Comparison of ENCODE assay signal across 8 cellular contexts in the genomic region with DNA sequence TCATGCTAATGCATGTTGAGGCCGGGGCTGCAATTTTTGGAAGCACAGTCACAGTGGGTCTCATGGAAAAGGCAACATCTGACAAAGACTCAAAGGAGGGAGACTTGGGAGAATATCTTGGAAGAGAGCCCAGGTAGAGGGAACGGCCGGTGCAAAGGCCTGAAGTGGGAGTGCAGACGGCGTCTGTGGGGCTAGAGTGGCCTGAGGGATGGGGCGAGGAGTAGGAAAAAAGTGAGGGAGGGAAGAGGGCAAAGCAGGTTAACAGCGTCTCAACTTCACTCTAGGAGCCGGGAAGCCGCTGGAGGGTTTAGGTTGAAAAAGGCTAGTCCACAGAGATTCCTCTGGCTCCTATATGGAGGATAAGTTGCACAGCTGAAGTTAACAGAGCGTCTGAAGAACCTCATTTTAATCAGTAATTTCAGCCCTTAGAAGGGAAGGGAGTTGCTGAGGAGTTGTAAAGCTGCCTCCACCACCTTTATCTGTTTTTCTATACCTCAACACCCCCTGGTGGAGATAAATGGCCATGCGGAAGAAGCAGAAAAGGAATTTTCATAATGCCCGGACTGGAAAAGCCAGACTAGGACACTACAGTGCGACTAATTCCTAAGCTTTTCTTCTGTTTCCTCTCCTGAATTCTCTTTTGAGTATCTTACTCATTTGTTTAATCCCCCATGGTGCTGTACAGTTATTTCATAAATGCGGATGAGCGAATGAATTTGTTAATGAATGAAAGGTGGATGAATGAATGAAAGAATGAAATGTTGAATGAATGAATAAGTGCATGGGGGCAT.
A peak's percentile ranks its signal among the peaks of the same experiment; 100 is the strongest.
DNase-seq lines count a peak whose midpoint lies in the region.

No MANE protein-coding gene starts in this region.

- H3K9ac ChIP-seq in ES-I3 (ENCODE audit: low read depth, low read length): peak overlapping the region; percentile 50; the same call in 1 of the 2 replicates

- H3K36me3 ChIP-seq in ES-I3 (ENCODE audit: insufficient read depth, low read length): no peaks in the 10 kb centered on the region

- no peaks in the 10 kb centered on the region for H3K9me3 ChIP-seq in ES-I3 (ENCODE audit: control insufficient read depth, insufficient read depth, low read length)

- peaks cover 10% of the 10 kb centered on the region for H3K4me1 ChIP-seq in ES-I3 (ENCODE audit: insufficient read depth, low read length)

- DNase-seq in GOT3 (lab: John Stamatoyannopoulos, UW) (peak; percentile 19), NCI-H1105 treated with DMSO at 0.1 percent for 48 hours (lab: John Stamatoyannopoulos, UW) (peak; percentile 76), SW 1271 (lab: John Stamatoyannopoulos, UW) (peak; percentile 38 to 70), islet precursor cell (peak; percentile 82), GF-D8 (lab: John Stamatoyannopoulos, UW) (no peak)
- peak; percentile 43 for DNase-seq in central memory CD4-positive, alpha-beta T cell
- DNase-seq in stimulated activated CD4-positive, alpha-beta T cell treated with anti-CD3 and anti-CD28 coated beads, Interleukin-4, amount 100 ng/mL, for 24 hours: peak; percentile 57
